Comparison of ENCODE assay signal across 40 cellular contexts in the genomic region with DNA sequence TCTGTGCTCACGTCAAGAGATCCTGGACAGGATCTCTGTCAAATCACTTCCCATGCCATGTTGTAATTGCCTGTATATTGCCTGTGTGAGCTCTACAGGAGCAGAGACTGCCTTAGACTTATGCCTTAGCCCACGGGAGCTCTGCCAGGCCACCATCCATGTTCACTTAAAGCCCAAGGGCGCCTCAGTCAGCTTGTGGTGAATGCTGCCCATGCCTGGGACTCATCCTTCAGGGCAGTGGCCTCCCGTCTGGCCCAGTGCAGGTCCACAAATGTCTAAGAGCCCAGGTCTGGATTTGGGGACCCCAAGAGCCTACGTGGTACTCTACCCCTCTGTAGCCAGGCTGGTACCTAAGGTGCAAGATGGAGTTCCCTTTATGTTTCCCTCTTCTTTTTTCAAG. TPM values are rescaled to one million over a fixed set of nuclear protein-coding genes. Genes with fewer than 3 reads are reported as not detected.
"Had no signal": no experiment of that assay in that cellular context is flagged by ENCODE, and none has a peak within 500 bp of the region (broad histone marks: within the 10 kb centered on the region; RNA-seq: fewer than 3 reads in every experiment).

No MANE protein-coding gene starts in this region.

- H3K9me3 ChIP-seq: adrenal gland, body of pancreas had no signal

- DNase-seq: activated CD4-positive, alpha-beta memory T cell treated with anti-CD3 and anti-CD28 coated beads for 36 hours; activated CD4-positive, alpha-beta T cell treated with anti-CD3 and anti-CD28 coated beads for 36 hours; activated CD4-positive, alpha-beta T cell treated with anti-CD3 and anti-CD28 coated beads, Interleukin-2, amount 10 ng/mL, durations not matched to agents 24 days and 14 days; activated CD4-positive, CD25-positive, alpha-beta regulatory T cell; activated CD4-positive, CD25-positive, alpha-beta regulatory T cell treated with anti-CD3 and anti-CD28 coated beads, Interleukin-2, amount 50 U/mL, for 72 hours; activated CD8-positive, alpha-beta memory T cell treated with anti-CD3 and anti-CD28 coated beads, Interleukin-2, amount 10 ng/mL, durations not matched to agents 7 days and 5 days; activated CD8-positive, alpha-beta memory T cell treated with anti-CD3 and anti-CD28 coated beads, Interleukin-2, amount 50 U/mL, for 4 hours; activated CD8-positive, alpha-beta T cell treated with anti-CD3 and anti-CD28 coated beads, Interleukin-2, amount 10 ng/mL, durations not matched to agents 7 days and 5 days; activated effector memory CD4-positive, alpha-beta T cell treated with anti-CD3 and anti-CD28 coated beads, Interleukin-2, amount 50 U/mL, for 16 hours; activated naive CD4-positive, alpha-beta T cell treated with anti-CD3 and anti-CD28 coated beads for 36 hours; activated naive CD8-positive, alpha-beta T cell treated with anti-CD3 and anti-CD28 coated beads for 36 hours; activated naive CD8-positive, alpha-beta T cell treated with anti-CD3 and anti-CD28 coated beads, Interleukin-2, amount 50 U/mL, for 24 hours; activated T-cell treated with anti-CD3 and anti-CD28 coated beads, Interleukin-2, amount 50 U/mL, for 1 hour; amygdala; aorta; body of pancreas; central memory CD4-positive, alpha-beta T cell; cerebellar nuclear complex; cortex of kidney; dermis blood vessel endothelial cell; effector CD4-positive, alpha-beta T cell; effector memory CD8-positive, alpha-beta T cell; esophagus squamous epithelium; foreskin melanocyte; T-helper 2 cell had no signal

- H3K4me1 Mint-ChIP-seq: activated CD4-positive, alpha-beta T cell treated with anti-CD3 and anti-CD28 coated beads for 36 hours; activated CD4-positive, alpha-beta T cell treated with anti-CD3 and anti-CD28 coated beads, Interleukin-2, amount 10 ng/mL, durations not matched to agents 24 days and 14 days; activated CD8-positive, alpha-beta memory T cell treated with anti-CD3 and anti-CD28 coated beads, Interleukin-2, amount 10 ng/mL, durations not matched to agents 7 days and 5 days; activated naive CD4-positive, alpha-beta T cell treated with anti-CD3 and anti-CD28 coated beads, Interleukin-2, amount 50 U/mL, for 24 hours; activated naive CD8-positive, alpha-beta T cell treated with anti-CD3 and anti-CD28 coated beads for 36 hours; activated naive CD8-positive, alpha-beta T cell treated with anti-CD3 and anti-CD28 coated beads, Interleukin-2, amount 50 U/mL, for 24 hours had no signal

- FAIRE-seq: endometrium, endothelial cell of umbilical vein had no signal

- H3K9me3 Mint-ChIP-seq: activated CD4-positive, alpha-beta memory T cell treated with anti-CD3 and anti-CD28 coated beads for 36 hours; activated CD4-positive, alpha-beta T cell treated with anti-CD3 and anti-CD28 coated beads, Interleukin-2, amount 10 ng/mL, durations not matched to agents 24 days and 14 days; activated naive CD4-positive, alpha-beta T cell treated with anti-CD3 and anti-CD28 coated beads for 36 hours; activated naive CD4-positive, alpha-beta T cell treated with anti-CD3 and anti-CD28 coated beads, Interleukin-2, amount 50 U/mL, for 24 hours; activated naive CD8-positive, alpha-beta T cell treated with anti-CD3 and anti-CD28 coated beads for 36 hours; activated naive CD8-positive, alpha-beta T cell treated with anti-CD3 and anti-CD28 coated beads, Interleukin-2, amount 50 U/mL, for 24 hours; activated T-helper 1 cell treated with anti-CD3 and anti-CD28 coated beads, Interleukin-12 subunit alpha, Interleukin-12 subunit beta, Interleukin-2, Interleukin-4 antibody, amounts not matched to agents 30 ng/mL and 10 ng/mL and 1 ng/mL, durations not matched to agents 14 hours and 24 hours and 36 hours; activated T-helper 2 cell treated with anti-CD3 and anti-CD28 coated beads, Interferon-gamma antibody, Interleukin-2, Interleukin-4, amounts not matched to agents 10 μg/mL and 5 μg/mL and 100 μg/mL, durations not matched to agents 14 hours and 24 hours and 36 hours had no signal

- ATAC-seq: activated CD4-positive, alpha-beta T cell treated with anti-CD3 and anti-CD28 coated beads for 36 hours; activated CD8-positive, alpha-beta memory T cell treated with anti-CD3 and anti-CD28 coated beads, Interleukin-2, amount 10 ng/mL, durations not matched to agents 7 days and 5 days; activated CD8-positive, alpha-beta T cell treated with anti-CD3 and anti-CD28 coated beads, Interleukin-2, amount 10 ng/mL, durations not matched to agents 7 days and 5 days; activated naive CD8-positive, alpha-beta T cell treated with anti-CD3 and anti-CD28 coated beads, Interleukin-2, amount 50 U/mL, for 24 hours; body of pancreas; effector memory CD8-positive, alpha-beta T cell; gastroesophageal sphincter had no signal

- H3K4me3 ChIP-seq: adrenal gland, body of pancreas, cardiac muscle cell, esophagus squamous epithelium, gastroesophageal sphincter had no signal

- H3K4me3 Mint-ChIP-seq: activated CD4-positive, alpha-beta memory T cell treated with anti-CD3 and anti-CD28 coated beads for 36 hours; activated CD4-positive, alpha-beta T cell treated with anti-CD3 and anti-CD28 coated beads for 36 hours; activated CD4-positive, alpha-beta T cell treated with anti-CD3 and anti-CD28 coated beads, Interleukin-2, amount 10 ng/mL, durations not matched to agents 24 days and 14 days; activated CD8-positive, alpha-beta memory T cell treated with anti-CD3 and anti-CD28 coated beads, Interleukin-2, amount 10 ng/mL, durations not matched to agents 7 days and 5 days; activated CD8-positive, alpha-beta T cell treated with anti-CD3 and anti-CD28 coated beads, Interleukin-2, amount 10 ng/mL, durations not matched to agents 7 days and 5 days; activated naive CD4-positive, alpha-beta T cell treated with anti-CD3 and anti-CD28 coated beads for 36 hours; activated naive CD4-positive, alpha-beta T cell treated with anti-CD3 and anti-CD28 coated beads, Interleukin-2, amount 50 U/mL, for 24 hours; activated naive CD8-positive, alpha-beta T cell treated with anti-CD3 and anti-CD28 coated beads for 36 hours; activated naive CD8-positive, alpha-beta T cell treated with anti-CD3 and anti-CD28 coated beads, Interleukin-2, amount 50 U/mL, for 24 hours; activated T-helper 1 cell treated with anti-CD3 and anti-CD28 coated beads, Interleukin-12 subunit alpha, Interleukin-12 subunit beta, Interleukin-2, Interleukin-4 antibody, amounts not matched to agents 30 ng/mL and 10 ng/mL and 1 ng/mL, durations not matched to agents 14 hours and 24 hours and 36 hours; effector memory CD8-positive, alpha-beta T cell had no signal

- H3K36me3 ChIP-seq: adrenal gland, cardiac muscle cell, esophagus squamous epithelium, gastroesophageal sphincter had no signal

- H3K27ac ChIP-seq: adrenal gland, body of pancreas, cardiac muscle cell, epithelial cell of prostate, esophagus squamous epithelium, gastroesophageal sphincter had no signal

- H3K27ac Mint-ChIP-seq: activated CD4-positive, alpha-beta memory T cell treated with anti-CD3 and anti-CD28 coated beads for 36 hours; activated CD4-positive, alpha-beta T cell treated with anti-CD3 and anti-CD28 coated beads for 36 hours; activated CD4-positive, alpha-beta T cell treated with anti-CD3 and anti-CD28 coated beads, Interleukin-2, amount 10 ng/mL, durations not matched to agents 24 days and 14 days; activated CD8-positive, alpha-beta memory T cell treated with anti-CD3 and anti-CD28 coated beads, Interleukin-2, amount 10 ng/mL, durations not matched to agents 7 days and 5 days; activated CD8-positive, alpha-beta T cell treated with anti-CD3 and anti-CD28 coated beads, Interleukin-2, amount 10 ng/mL, durations not matched to agents 7 days and 5 days; activated naive CD4-positive, alpha-beta T cell treated with anti-CD3 and anti-CD28 coated beads for 36 hours; activated naive CD4-positive, alpha-beta T cell treated with anti-CD3 and anti-CD28 coated beads, Interleukin-2, amount 50 U/mL, for 24 hours; activated naive CD8-positive, alpha-beta T cell treated with anti-CD3 and anti-CD28 coated beads for 36 hours; activated naive CD8-positive, alpha-beta T cell treated with anti-CD3 and anti-CD28 coated beads, Interleukin-2, amount 50 U/mL, for 24 hours; activated T-helper 1 cell treated with anti-CD3 and anti-CD28 coated beads, Interleukin-12 subunit alpha, Interleukin-12 subunit beta, Interleukin-2, Interleukin-4 antibody, amounts not matched to agents 30 ng/mL and 10 ng/mL and 1 ng/mL, durations not matched to agents 14 hours and 24 hours and 36 hours; activated T-helper 2 cell treated with anti-CD3 and anti-CD28 coated beads, Interferon-gamma antibody, Interleukin-2, Interleukin-4, amounts not matched to agents 10 μg/mL and 5 μg/mL and 100 μg/mL, durations not matched to agents 14 hours and 24 hours and 36 hours; effector memory CD8-positive, alpha-beta T cell had no signal

- H3K36me3 Mint-ChIP-seq: activated CD4-positive, alpha-beta memory T cell treated with anti-CD3 and anti-CD28 coated beads for 36 hours; activated CD8-positive, alpha-beta memory T cell treated with anti-CD3 and anti-CD28 coated beads, Interleukin-2, amount 10 ng/mL, durations not matched to agents 7 days and 5 days; activated naive CD4-positive, alpha-beta T cell treated with anti-CD3 and anti-CD28 coated beads, Interleukin-2, amount 50 U/mL, for 24 hours; activated naive CD8-positive, alpha-beta T cell treated with anti-CD3 and anti-CD28 coated beads for 36 hours had no signal

- H3K27me3 ChIP-seq: body of pancreas, cardiac muscle cell had no signal

- H3K4me1 ChIP-seq: adrenal gland, body of pancreas, esophagus squamous epithelium, gastroesophageal sphincter had no signal

RNA-seq across cellular contexts. Expression of gene BPIFA2, which starts 22.4 kb away (rescaled TPM):
- total RNA-seq: activated CD4-positive, alpha-beta memory T cell treated with anti-CD3 and anti-CD28 coated beads for 36 hours; activated CD4-positive, alpha-beta T cell treated with anti-CD3 and anti-CD28 coated beads for 36 hours; activated CD4-positive, alpha-beta T cell treated with anti-CD3 and anti-CD28 coated beads, Interleukin-2, amount 10 ng/mL, durations not matched to agents 24 days and 14 days; activated CD8-positive, alpha-beta memory T cell treated with anti-CD3 and anti-CD28 coated beads for 36 hours; activated CD8-positive, alpha-beta memory T cell treated with anti-CD3 and anti-CD28 coated beads, Interleukin-2, amount 10 ng/mL, durations not matched to agents 7 days and 5 days; activated CD8-positive, alpha-beta T cell treated with anti-CD3 and anti-CD28 coated beads, Interleukin-2, amount 10 ng/mL, durations not matched to agents 7 days and 5 days; activated naive CD4-positive, alpha-beta T cell treated with anti-CD3 and anti-CD28 coated beads for 36 hours; activated naive CD8-positive, alpha-beta T cell treated with anti-CD3 and anti-CD28 coated beads for 36 hours; activated T-helper 1 cell treated with anti-CD3 and anti-CD28 coated beads, Interleukin-12 subunit alpha, Interleukin-12 subunit beta, Interleukin-2, Interleukin-4 antibody, amounts not matched to agents 30 ng/mL and 10 ng/mL and 1 ng/mL, durations not matched to agents 14 hours and 24 hours and 36 hours; activated T-helper 2 cell treated with anti-CD3 and anti-CD28 coated beads, Interferon-gamma antibody, Interleukin-2, Interleukin-4, amounts not matched to agents 10 μg/mL and 5 μg/mL and 100 μg/mL, durations not matched to agents 14 hours and 24 hours and 36 hours; adrenal gland; aorta; body of pancreas; cardiac muscle cell; dermis blood vessel endothelial cell; endothelial cell of umbilical vein; esophagus squamous epithelium; fibroblast of lung; fibroblast of villous mesenchyme; glomerular endothelial cell; T-helper 1 cell treated with Interleukin-12 subunit alpha and Interleukin-12 subunit beta and Interleukin-4 antibody, amounts not matched to agents 30 ng/mL and 1 ng/mL, for 36 hours had no signal
- polyA plus RNA-seq: adrenal gland, aorta, cardiac muscle cell, endothelial cell of umbilical vein, esophagus, fibroblast of lung had no signal
